13 cellular contexts compared by ENCODE assay signal in the genomic region with DNA sequence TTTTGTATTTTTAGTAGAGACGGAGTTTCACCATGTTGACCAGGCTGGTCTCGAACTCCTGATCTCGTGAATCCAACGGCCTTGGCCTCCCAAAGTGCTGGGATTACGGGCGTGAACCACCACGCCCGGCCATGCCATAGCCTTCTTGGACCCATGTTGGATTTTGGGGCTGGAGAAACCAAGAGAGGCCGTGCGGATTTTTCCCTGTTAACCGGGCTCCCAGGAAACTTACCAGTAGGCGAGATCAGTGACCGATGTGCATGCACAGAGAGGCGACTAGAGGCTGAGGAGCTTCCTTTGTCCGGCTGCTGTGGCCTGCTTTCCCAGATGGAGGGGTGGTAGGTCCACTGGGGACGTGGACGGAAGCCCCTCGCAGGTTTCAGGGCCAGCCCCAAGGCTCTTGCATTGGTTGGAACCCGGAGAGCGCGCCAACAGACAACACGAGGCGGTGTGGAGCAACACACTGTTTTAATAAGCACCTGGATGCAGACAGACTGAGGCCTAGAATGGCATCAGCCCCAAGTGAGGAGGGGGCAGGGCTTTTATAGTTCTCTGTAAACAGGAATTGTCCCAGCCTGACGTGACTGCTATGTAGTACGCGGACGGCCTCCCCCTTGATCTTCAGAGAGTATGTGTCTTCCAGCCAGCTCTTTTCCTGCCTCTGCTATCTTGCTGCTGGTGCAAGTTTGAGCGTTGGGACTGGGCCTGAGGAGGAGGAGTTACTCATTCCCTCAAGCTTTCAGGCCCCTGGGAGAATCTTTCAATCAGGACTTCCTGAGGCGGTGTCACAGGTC. TPM values are rescaled to one million over a fixed set of nuclear protein-coding genes. Genes with fewer than 3 reads are reported as not detected.
DNase-seq lines count a peak whose midpoint lies in the region; ATAC-seq and TF ChIP-seq lines count a peak whose summit lies in the region.
"Had no signal": no experiment of that assay in that cellular context is flagged by ENCODE, and none has a peak within 500 bp of the region (broad histone marks: within the 10 kb centered on the region; RNA-seq: fewer than 3 reads in every experiment).

Gene ERVH48-1, minus strand, starts transcription at position 517 of the 794 bp plus-strand sequence. CDS start 6,624 bp downstream, outside the sequence.

- CTCF ChIA-PET in activated CD4-positive, alpha-beta T cell treated with anti-CD3 and anti-CD28 coated beads for 36 hours (lab: Charles Lee) = no interaction called here

- H2BK5ac ChIP-seq in neuronal stem cell (ENCODE audit: low read length) = no peak within 1 kb of the TSS

- peak within 1 kb of the TSS; percentile 92 for H3K23ac ChIP-seq in neuronal stem cell (ENCODE audit: low read depth, low read length, poor library complexity)

- H3K36me3 ChIP-seq in MM.1S (replicated peaks; ENCODE audit: insufficient read depth, low read length) (no peaks in the 10 kb centered on the region), neuronal stem cell (replicated peaks in 1 of 2; ENCODE audit: control insufficient read depth in 2 of 2, insufficient read depth in 2 of 2, low read length in 2 of 2) (no peaks in the 10 kb centered on the region), colonic mucosa (no peaks in the 10 kb centered on the region)
- H3K36me3 ChIP-seq: HAP-1 had no signal

- peak within 1 kb of the TSS; percentile 21 for H3K18ac ChIP-seq in neuronal stem cell (ENCODE audit: low read length)

- H3K27me3 Mint-ChIP-seq in activated CD4-positive, alpha-beta T cell treated with anti-CD3 and anti-CD28 coated beads for 36 hours = no peaks in the 10 kb centered on the region
- no peaks in the 10 kb centered on the region for H3K27me3 Mint-ChIP-seq in central memory CD8-positive, alpha-beta T cell

- WGBS in neuronal stem cell (ENCODE audit: extremely low coverage in 2 of 2, insufficient read length in 2 of 2, insufficient replicate concordance in 1 of 2), 2 donors = no CpG with 5 or more reads among the region's 29 CpGs

- no peak within 1 kb of the TSS for H3K4ac ChIP-seq in neuronal stem cell (ENCODE audit: low read length)

- H3K4me1 Mint-ChIP-seq in activated CD4-positive, alpha-beta T cell treated with anti-CD3 and anti-CD28 coated beads for 36 hours = peaks cover 24% of the 10 kb centered on the region
- H3K4me1 Mint-ChIP-seq in central memory CD8-positive, alpha-beta T cell = peaks cover 11% of the 10 kb centered on the region

- no peak within 1 kb of the TSS for H2BK12ac ChIP-seq in neuronal stem cell (ENCODE audit: low read length)

- H3K4me2 ChIP-seq in MM.1S (ENCODE audit: low read depth, low read length) (no peak within 1 kb of the TSS), neuronal stem cell (ENCODE audit: insufficient read depth, low read length, poor library complexity, severe bottlenecking) (no peak within 1 kb of the TSS)

- H3K79me1 ChIP-seq in neuronal stem cell (ENCODE audit: low read depth, low read length) = no peaks in the 10 kb centered on the region

- H3K27ac Mint-ChIP-seq in activated CD4-positive, alpha-beta T cell treated with anti-CD3 and anti-CD28 coated beads for 36 hours = peak within 1 kb of the TSS; percentile 79
- H3K27ac Mint-ChIP-seq in central memory CD8-positive, alpha-beta T cell (ENCODE audit: low read depth) = peak within 1 kb of the TSS; percentile 62

- POLR2A ChIA-PET in activated CD4-positive, alpha-beta T cell treated with anti-CD3 and anti-CD28 coated beads for 36 hours (lab: Charles Lee) = no interaction called here

- H3K9me3 ChIP-seq in MM.1S (replicated peaks; ENCODE audit: insufficient read depth, low read length) = no peaks in the 10 kb centered on the region
- H3K9me3 ChIP-seq in neuronal stem cell (replicated peaks in 1 of 2; ENCODE audit: control insufficient read depth in 2 of 2, insufficient read depth in 1 of 2, low read depth in 1 of 2, low read length in 2 of 2) = peaks cover 2 to 4% of the 10 kb centered on the region in 2 donors
- no peaks in the 10 kb centered on the region for H3K9me3 ChIP-seq in colonic mucosa
- H3K9me3 ChIP-seq: HAP-1 had no signal

- H2AK5ac ChIP-seq in neuronal stem cell (ENCODE audit: low read depth, low read length) = peak within 1 kb of the TSS; percentile 11

- H3K9me3 Mint-ChIP-seq in activated CD4-positive, alpha-beta T cell treated with anti-CD3 and anti-CD28 coated beads for 36 hours (ENCODE audit: low read depth) = no peaks in the 10 kb centered on the region
- H3K9me3 Mint-ChIP-seq in central memory CD8-positive, alpha-beta T cell = no peaks in the 10 kb centered on the region

- no peak within 1 kb of the TSS for H4K91ac ChIP-seq in neuronal stem cell (ENCODE audit: low read depth, low read length, poor library complexity)

- H3K79me2 ChIP-seq in MM.1S (ENCODE audit: low read length) = no peaks in the 10 kb centered on the region

- no peak within 1 kb of the TSS for H2BK120ac ChIP-seq in neuronal stem cell (ENCODE audit: low read depth, low read length)

- peak; percentile 43 for DNase-seq in activated CD4-positive, alpha-beta T cell treated with anti-CD3 and anti-CD28 coated beads for 36 hours
- DNase-seq in activated CD4-positive, alpha-beta T cell treated with anti-CD3 and anti-CD28 coated beads, Interleukin-2, amount 50 U/mL, for 4 hours = no peak
- DNase-seq in MM.1S (no peak), neuronal stem cell (ENCODE audit: low spot score) (no peak), colonic mucosa (no peak)
- no peak for DNase-seq in central memory CD8-positive, alpha-beta T cell (ENCODE audit: low spot score in 2 of 2)
- DNase-seq: activated CD4-positive, alpha-beta T cell treated with anti-CD3 and anti-CD28 coated beads for 1 hour; NCI-H1436 had no signal

- no peaks in the 10 kb centered on the region for H4K20me1 ChIP-seq in MM.1S (ENCODE audit: insufficient read depth, low read length)

- ATAC-seq in activated CD4-positive, alpha-beta T cell treated with anti-CD3 and anti-CD28 coated beads for 36 hours = peak; percentile 21
- no peak for ATAC-seq in central memory CD8-positive, alpha-beta T cell (replicated peaks; ENCODE audit: extremely low read depth, poor library complexity, severe bottlenecking)
- ATAC-seq in GM18867 (IDR thresholded peaks at IDR 0.05; ENCODE audit: unreplicated experiment) (no peak), GM18873 (IDR thresholded peaks at IDR 0.05; ENCODE audit: low FRiP score, unreplicated experiment) (no peak)
- ATAC-seq: left lobe of liver had no signal

- H3K27me3 ChIP-seq in MM.1S (replicated peaks; ENCODE audit: insufficient read depth, low read length) (no peaks in the 10 kb centered on the region), neuronal stem cell (ENCODE audit: control insufficient read depth in 3 of 3, insufficient read depth in 3 of 3, low read depth in 1 of 3, low read length in 3 of 3) (no peaks in the 10 kb centered on the region), colonic mucosa (no peaks in the 10 kb centered on the region)

- peak within 1 kb of the TSS; percentile 52 for H3K4me3 Mint-ChIP-seq in activated CD4-positive, alpha-beta T cell treated with anti-CD3 and anti-CD28 coated beads for 36 hours
- no peak within 1 kb of the TSS for H3K4me3 Mint-ChIP-seq in central memory CD8-positive, alpha-beta T cell

- H3F3A ChIP-seq in MM.1S (ENCODE audit: insufficient read depth, low read length) = no peaks in the 10 kb centered on the region

- H3K9ac ChIP-seq in MM.1S (ENCODE audit: low read length) (no peak within 1 kb of the TSS), neuronal stem cell (ENCODE audit: low read depth, low read length, poor library complexity) (no peak within 1 kb of the TSS), colonic mucosa (ENCODE audit: low read depth in 2 of 2, low read length in 2 of 2) (no peak within 1 kb of the TSS)

- no peaks in the 10 kb centered on the region for H3K9me2 ChIP-seq in MM.1S (replicated peaks; ENCODE audit: insufficient read depth, low read length)

- no peak within 1 kb of the TSS for H3K4me3 ChIP-seq in MM.1S (ENCODE audit: low read length)
- H3K4me3 ChIP-seq in neuronal stem cell (ENCODE audit: low read length in 2 of 2) = no peak within 1 kb of the TSS
- no peak within 1 kb of the TSS for H3K4me3 ChIP-seq in colonic mucosa
- H3K4me3 ChIP-seq: HAP-1 had no signal

- peaks cover 9% of the 10 kb centered on the region; the same call in 1 of the 2 replicates for H3K4me1 ChIP-seq in MM.1S (ENCODE audit: low read length)
- peaks cover 6 to 12% of the 10 kb centered on the region in 2 donors for H3K4me1 ChIP-seq in neuronal stem cell (ENCODE audit: control insufficient read depth in 2 of 2, insufficient read depth in 1 of 2, low read depth in 1 of 2, low read length in 2 of 2)
- no peaks in the 10 kb centered on the region for H3K4me1 ChIP-seq in colonic mucosa

- intact Hi-C loops in activated CD4-positive, alpha-beta T cell treated with anti-CD3 and anti-CD28 coated beads for 36 hours (cut with DNase I, micrococcal nuclease) = loop anchor here in 1 of 2 experiments (2.0 kb wide), 1 partner anchor 719 kb away; no protein-coding TSS in a partner anchor
- intact Hi-C loops in colonic mucosa (cut with DNase I) = no loop called here

- H4K8ac ChIP-seq in neuronal stem cell (ENCODE audit: low read depth, low read length) = no peak within 1 kb of the TSS

- H2AFZ ChIP-seq in MM.1S (ENCODE audit: low read length) = 0 out of 2 replicates have a peak within 1 kb of the TSS, but pooled peaks have one; percentile 69
- no peak within 1 kb of the TSS for H2AFZ ChIP-seq in neuronal stem cell (ENCODE audit: low read length)

- no peak within 1 kb of the TSS for H3K14ac ChIP-seq in neuronal stem cell (ENCODE audit: low read length)

- H3K36me3 Mint-ChIP-seq in activated CD4-positive, alpha-beta T cell treated with anti-CD3 and anti-CD28 coated beads for 36 hours (ENCODE audit: low read depth) = no peaks in the 10 kb centered on the region
- no peaks in the 10 kb centered on the region for H3K36me3 Mint-ChIP-seq in central memory CD8-positive, alpha-beta T cell (ENCODE audit: insufficient read depth)

- H3K27ac ChIP-seq in MM.1S (ENCODE audit: low read length) (no peak within 1 kb of the TSS), neuronal stem cell (replicated peaks; ENCODE audit: low read length) (peak within 1 kb of the TSS; percentile 46), colonic mucosa (no peak within 1 kb of the TSS)

- no peak for TF ChIP-seq CTCF in MM.1S (IDR thresholded peaks at IDR 0.05; ENCODE audit: low read length)
- TF ChIP-seq CTCF in colonic mucosa (IDR thresholded peaks at IDR 0.05) = no peak

- H2BK15ac ChIP-seq in neuronal stem cell (ENCODE audit: low read length) = peak within 1 kb of the TSS; percentile 61

RNA-seq across cellular contexts. Expression of gene ERVH48-1, which starts in this region (rescaled TPM):
- total RNA-seq in activated CD4-positive, alpha-beta T cell treated with anti-CD3 and anti-CD28 coated beads for 36 hours = 1 to 10 TPM in 1 of 2 experiments, under 1 TPM in 1; 0.91 to 1.4 TPM
- 0.10 TPM for polyA plus RNA-seq in neuronal stem cell (2013, experiment 1 of 2)
- polyA plus RNA-seq in neuronal stem cell (2013, experiment 2 of 2) = 0.12 TPM
- not detected for total RNA-seq in colonic mucosa
- total RNA-seq: left lobe of liver, renal cortical epithelial cell had no signal
